18 cellular contexts compared by ENCODE assay signal in genomic region chr7:154968336-154969001, GRCh38.
"Had no signal": no experiment of that assay in that cellular context is flagged by ENCODE, and none has a peak within 500 bp of the region (broad histone marks: within the 10 kb centered on the region; RNA-seq: fewer than 3 reads in every experiment).

No MANE protein-coding gene starts in this region.

- H3K4me3 ChIP-seq: gastroesophageal sphincter, mucosa of descending colon, thyroid gland had no signal

- H3K27me3 Mint-ChIP-seq: activated CD4-positive, alpha-beta memory T cell treated with anti-CD3 and anti-CD28 coated beads for 36 hours; activated CD4-positive, alpha-beta T cell treated with anti-CD3 and anti-CD28 coated beads for 36 hours; dendritic cell treated with granulocyte-macrophage colony-stimulating factor and Interleukin-4, amounts not matched to agents 40 ng/mL and 50 ng/mL, for 4 days; naive thymus-derived CD4-positive, alpha-beta T cell; stimulated activated memory B cell treated with anti-CD40 and anti-IgM and Interleukin-4, amounts not matched to agents 10 μg/mL and 1 μg/mL and 100 μg/mL, for 72 hours; T-helper 17 cell had no signal

- DNase-seq: activated CD4-positive, alpha-beta memory T cell treated with anti-CD3 and anti-CD28 coated beads for 36 hours; activated CD4-positive, alpha-beta T cell treated with anti-CD3 and anti-CD28 coated beads for 36 hours; activated gamma-delta T cell; activated T-cell treated with anti-CD3 and anti-CD28 coated beads, Interleukin-2, amount 50 U/mL, for 48 hours; brain microvascular endothelial cell; effector memory CD4-positive, alpha-beta T cell; islet precursor cell; mammary epithelial cell; mucosa of descending colon; naive thymus-derived CD4-positive, alpha-beta T cell; stimulated activated CD4-positive, alpha-beta T cell treated with anti-CD3 and anti-CD28 coated beads, Interleukin-2, amount 100 ng/mL, for 48 hours; T-helper 17 cell; thyroid gland had no signal

- H3K4me3 Mint-ChIP-seq: activated CD4-positive, alpha-beta memory T cell treated with anti-CD3 and anti-CD28 coated beads for 36 hours; activated CD4-positive, alpha-beta T cell treated with anti-CD3 and anti-CD28 coated beads for 36 hours; dendritic cell treated with granulocyte-macrophage colony-stimulating factor and Interleukin-4, amounts not matched to agents 40 ng/mL and 50 ng/mL, for 4 days; naive thymus-derived CD4-positive, alpha-beta T cell; stimulated activated memory B cell treated with anti-CD40 and anti-IgM and Interleukin-4, amounts not matched to agents 10 μg/mL and 1 μg/mL and 100 μg/mL, for 72 hours; T-helper 17 cell had no signal

- H3K27ac Mint-ChIP-seq: activated CD4-positive, alpha-beta memory T cell treated with anti-CD3 and anti-CD28 coated beads for 36 hours; activated CD4-positive, alpha-beta T cell treated with anti-CD3 and anti-CD28 coated beads for 36 hours; dendritic cell treated with granulocyte-macrophage colony-stimulating factor and Interleukin-4, amounts not matched to agents 40 ng/mL and 50 ng/mL, for 4 days; stimulated activated memory B cell treated with anti-CD40 and anti-IgM and Interleukin-4, amounts not matched to agents 10 μg/mL and 1 μg/mL and 100 μg/mL, for 72 hours; T-helper 17 cell had no signal

- H3K27me3 ChIP-seq: brain microvascular endothelial cell, gastroesophageal sphincter, neutrophil, thyroid gland had no signal

- H3K9me3 ChIP-seq: gastroesophageal sphincter, mucosa of descending colon, neutrophil, thyroid gland had no signal

- H3K27ac ChIP-seq: brain microvascular endothelial cell, gastroesophageal sphincter, neutrophil, thyroid gland had no signal

- H3K9me3 Mint-ChIP-seq: activated CD4-positive, alpha-beta memory T cell treated with anti-CD3 and anti-CD28 coated beads for 36 hours; activated naive CD4-positive, alpha-beta T cell treated with anti-CD3 and anti-CD28 coated beads, Interleukin-2, amount 50 U/mL, for 72 hours; dendritic cell treated with granulocyte-macrophage colony-stimulating factor and Interleukin-4, amounts not matched to agents 40 ng/mL and 50 ng/mL, for 4 days; naive thymus-derived CD4-positive, alpha-beta T cell; stimulated activated memory B cell treated with anti-CD40 and anti-IgM and Interleukin-4, amounts not matched to agents 10 μg/mL and 1 μg/mL and 100 μg/mL, for 72 hours had no signal

- H3K4me1 Mint-ChIP-seq: stimulated activated memory B cell treated with anti-CD40 and anti-IgM and Interleukin-4, amounts not matched to agents 10 μg/mL and 1 μg/mL and 100 μg/mL, for 72 hours had no signal

- ATAC-seq: activated CD4-positive, alpha-beta T cell treated with anti-CD3 and anti-CD28 coated beads for 36 hours; activated naive CD4-positive, alpha-beta T cell treated with anti-CD3 and anti-CD28 coated beads, Interleukin-2, amount 50 U/mL, for 72 hours; gastroesophageal sphincter; mucosa of descending colon; naive thymus-derived CD4-positive, alpha-beta T cell; stimulated activated memory B cell treated with anti-CD40 and anti-IgM and Interleukin-4, amounts not matched to agents 10 μg/mL and 1 μg/mL and 100 μg/mL, for 72 hours; T-helper 17 cell had no signal

- H3K4me1 ChIP-seq: gastroesophageal sphincter, thyroid gland had no signal
